20 cellular contexts compared by ENCODE assay signal in the genomic region with DNA sequence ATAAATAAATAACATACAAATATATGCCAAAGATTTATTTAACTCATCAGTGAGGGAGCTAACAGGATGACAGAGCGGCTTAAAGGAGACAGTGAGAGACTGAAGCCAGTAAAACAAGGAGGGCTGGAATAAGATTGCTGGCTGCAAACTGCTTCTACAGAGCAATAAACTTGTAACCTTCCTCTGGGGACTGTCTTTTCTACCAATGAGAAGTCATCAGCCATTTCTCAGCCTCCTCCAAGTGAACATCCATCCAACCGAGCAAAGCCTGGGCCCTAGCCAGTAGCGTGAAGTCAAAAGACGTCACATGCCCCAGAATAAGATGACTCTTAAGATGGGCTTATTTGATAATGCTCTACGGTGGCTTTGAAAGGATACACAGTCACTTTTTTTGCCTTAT. TPM values are rescaled to one million over a fixed set of nuclear protein-coding genes. Genes with fewer than 3 reads are reported as not detected.
DNase-seq lines count a peak whose midpoint lies in the region; ATAC-seq and TF ChIP-seq lines count a peak whose summit lies in the region.
"Had no signal": no experiment of that assay in that cellular context is flagged by ENCODE, and none has a peak within 500 bp of the region (broad histone marks: within the 10 kb centered on the region; RNA-seq: fewer than 3 reads in every experiment).

No MANE protein-coding gene starts in this region.

- H3K4me1 ChIP-seq in HEK293 (ENCODE audit: control insufficient read depth, insufficient read depth, low read length) (no peaks in the 10 kb centered on the region), osteoblast (ENCODE audit: insufficient read depth, low read length) (no peaks in the 10 kb centered on the region)

- H3K27me3 Mint-ChIP-seq in activated naive CD4-positive, alpha-beta T cell treated with anti-CD3 and anti-CD28 coated beads, Interleukin-2, amount 10 ng/mL, durations not matched to agents 7 days and 5 days: peaks cover 78% of the 10 kb centered on the region

- POLR2A ChIA-PET in HEK293 (lab: Yijun Ruan, JAX): interaction anchor here (0.6 kb wide), 1 partner anchor 71 kb away, joined by 4 read pairs; no protein-coding TSS in a partner anchor

- no peak overlapping the region for H3K4me3 Mint-ChIP-seq in activated naive CD4-positive, alpha-beta T cell treated with anti-CD3 and anti-CD28 coated beads, Interleukin-2, amount 10 ng/mL, durations not matched to agents 7 days and 5 days
- H3K4me3 Mint-ChIP-seq: CD4-positive, alpha-beta T cell; IgD-negative memory B cell had no signal

- H3K36me3 Mint-ChIP-seq in activated naive CD4-positive, alpha-beta T cell treated with anti-CD3 and anti-CD28 coated beads, Interleukin-2, amount 10 ng/mL, durations not matched to agents 7 days and 5 days: no peaks in the 10 kb centered on the region

- peak; percentile 7 for DNase-seq in activated naive CD4-positive, alpha-beta T cell treated with anti-CD3 and anti-CD28 coated beads, Interleukin-2, amount 10 ng/mL, durations not matched to agents 7 days and 5 days
- no peak for DNase-seq in activated naive CD4-positive, alpha-beta T cell (lab: John Stamatoyannopoulos, UW)
- DNase-seq in osteoblast (ENCODE audit: insufficient read length, low spot score, missing footprints): peak; percentile 73
- DNase-seq: AML-193; Caco-2; CD4-positive, alpha-beta T cell; DMS79; GDM1; GOT3; KG1 had no signal

- TF ChIP-seq CTCF in HEK293 (tag by site-specific recombination; IDR thresholded peaks at IDR 0.05): no peak
- TF ChIP-seq CTCF in osteoblast (IDR thresholded peaks at IDR 0.05; ENCODE audit: extremely low read depth, low read depth, low read length): no peak

- peaks cover 57% of the 10 kb centered on the region for H3K27me3 ChIP-seq in osteoblast (ENCODE audit: insufficient read depth, low read length)

- H3K27ac ChIP-seq in HEK293 (ENCODE audit: extremely low read depth, low read depth, low read length) (no peak overlapping the region), osteoblast (ENCODE audit: low read depth, low read length) (no peak overlapping the region)
- H3K27ac ChIP-seq: C4-2B had no signal

- H3K4me2 ChIP-seq in osteoblast (ENCODE audit: insufficient read depth, low read length): no peak overlapping the region

- H4K20me1 ChIP-seq in osteoblast (ENCODE audit: insufficient read depth, low read length): no peaks in the 10 kb centered on the region

- H3K9me3 ChIP-seq in HEK293 (ENCODE audit: control insufficient read depth, insufficient read depth, low read depth, low read length) (no peaks in the 10 kb centered on the region), osteoblast (ENCODE audit: low read depth, low read length) (no peaks in the 10 kb centered on the region)
- H3K9me3 ChIP-seq: Caco-2 had no signal

- H3K27ac Mint-ChIP-seq in activated naive CD4-positive, alpha-beta T cell treated with anti-CD3 and anti-CD28 coated beads, Interleukin-2, amount 10 ng/mL, durations not matched to agents 7 days and 5 days: no peak overlapping the region
- H3K27ac Mint-ChIP-seq: CD4-positive, alpha-beta T cell; IgD-negative memory B cell had no signal

- peaks cover 12% of the 10 kb centered on the region for H3K4me1 Mint-ChIP-seq in activated naive CD4-positive, alpha-beta T cell treated with anti-CD3 and anti-CD28 coated beads, Interleukin-2, amount 10 ng/mL, durations not matched to agents 7 days and 5 days

- CTCF ChIA-PET in activated naive CD4-positive, alpha-beta T cell treated with anti-CD3 and anti-CD28 coated beads, Interleukin-2, amount 10 ng/mL, durations not matched to agents 7 days and 5 days (lab: Charles Lee): interaction anchor here (1.0 to 1.2 kb wide), 2 partner anchors 155 to 238 kb away, joined by 3 read pairs; no protein-coding TSS in a partner anchor
- CTCF ChIA-PET in HEK293 (lab: Yijun Ruan, JAX): interaction anchor here (0.6 to 9.8 kb wide), 5 partner anchors 11 to 93 kb away, joined by 3 to 159 read pairs (median 4); no protein-coding TSS in a partner anchor

- H3K9me3 Mint-ChIP-seq in activated naive CD4-positive, alpha-beta T cell treated with anti-CD3 and anti-CD28 coated beads, Interleukin-2, amount 10 ng/mL, durations not matched to agents 7 days and 5 days: no peaks in the 10 kb centered on the region
- H3K9me3 Mint-ChIP-seq: CD4-positive, alpha-beta T cell had no signal

- ATAC-seq in GM18868 (IDR thresholded peaks at IDR 0.05; ENCODE audit: unreplicated experiment) (no peak), HG03571 (IDR thresholded peaks at IDR 0.05; ENCODE audit: unreplicated experiment) (no peak)
- ATAC-seq: HCT116, HepG2 had no signal

- H3K79me2 ChIP-seq in osteoblast (ENCODE audit: insufficient read depth, low read length): no peaks in the 10 kb centered on the region

- H3K4me3 ChIP-seq in HEK293 (ENCODE audit: low read depth, low read length) (no peak overlapping the region), osteoblast (ENCODE audit: insufficient read depth, low read length) (no peak overlapping the region)

- H3K36me3 ChIP-seq in HEK293 (ENCODE audit: control insufficient read depth in 2 of 2, insufficient read depth in 1 of 2, low read length in 2 of 2) (no peaks in the 10 kb centered on the region), osteoblast (ENCODE audit: insufficient read depth, low read length) (no peaks in the 10 kb centered on the region)

- H2AFZ ChIP-seq in osteoblast (ENCODE audit: low read length): no peak overlapping the region

TF ChIP-seq in HEK293, 187 proteins besides CTCF, POLR2A, EP300 and RAD21:
- peak; percentile 89 for TF ChIP-seq FEZF1 (tag by site-specific recombination; IDR thresholded peaks at IDR 0.05)
- no peak for TF ChIP-seq ZNF660 (tag by site-specific recombination; IDR thresholded peaks at IDR 0.05)
- no peak for TF ChIP-seq PBX3 (CRISPR knock-in tag; IDR thresholded peaks at IDR 0.05)

RNA-seq across cellular contexts. Expression of gene CPXM1, which starts 42.5 kb away (rescaled TPM):
- total RNA-seq in osteoblast: under 0.01 and 0.88 TPM in 2 replicates
- total RNA-seq: A172; Caco-2; CD4-positive, alpha-beta T cell; HepG2 had no signal

RNA-seq across cellular contexts. Expression of gene C20orf141, which starts 56.8 kb away (rescaled TPM):
- total RNA-seq in osteoblast: 0.29 and 0.36 TPM in 2 replicates
- total RNA-seq: A172; Caco-2; CD4-positive, alpha-beta T cell; Daoy; H7; HepG2 had no signal

RNA-seq across cellular contexts. Expression of gene TMEM239, which starts 58.2 kb away (rescaled TPM):
- total RNA-seq in osteoblast: under 0.01 TPM in 1 of 2 replicates, not detected in the other
- total RNA-seq: A172; Caco-2; CD4-positive, alpha-beta T cell; Daoy; H7; HepG2 had no signal

Comparison
In these comparisons a context has a peak if more than half of its experiments do, and no peak if none do; other contexts are left out.
1. DNase-seq: peak in activated naive CD4-positive, alpha-beta T cell treated with anti-CD3 and anti-CD28 coated beads, Interleukin-2, amount 10 ng/mL, durations not matched to agents 7 days and 5 days (single experiment) and osteoblast (single experiment); none in activated naive CD4-positive, alpha-beta T cell (0 of 4).